In the genomic region with DNA sequence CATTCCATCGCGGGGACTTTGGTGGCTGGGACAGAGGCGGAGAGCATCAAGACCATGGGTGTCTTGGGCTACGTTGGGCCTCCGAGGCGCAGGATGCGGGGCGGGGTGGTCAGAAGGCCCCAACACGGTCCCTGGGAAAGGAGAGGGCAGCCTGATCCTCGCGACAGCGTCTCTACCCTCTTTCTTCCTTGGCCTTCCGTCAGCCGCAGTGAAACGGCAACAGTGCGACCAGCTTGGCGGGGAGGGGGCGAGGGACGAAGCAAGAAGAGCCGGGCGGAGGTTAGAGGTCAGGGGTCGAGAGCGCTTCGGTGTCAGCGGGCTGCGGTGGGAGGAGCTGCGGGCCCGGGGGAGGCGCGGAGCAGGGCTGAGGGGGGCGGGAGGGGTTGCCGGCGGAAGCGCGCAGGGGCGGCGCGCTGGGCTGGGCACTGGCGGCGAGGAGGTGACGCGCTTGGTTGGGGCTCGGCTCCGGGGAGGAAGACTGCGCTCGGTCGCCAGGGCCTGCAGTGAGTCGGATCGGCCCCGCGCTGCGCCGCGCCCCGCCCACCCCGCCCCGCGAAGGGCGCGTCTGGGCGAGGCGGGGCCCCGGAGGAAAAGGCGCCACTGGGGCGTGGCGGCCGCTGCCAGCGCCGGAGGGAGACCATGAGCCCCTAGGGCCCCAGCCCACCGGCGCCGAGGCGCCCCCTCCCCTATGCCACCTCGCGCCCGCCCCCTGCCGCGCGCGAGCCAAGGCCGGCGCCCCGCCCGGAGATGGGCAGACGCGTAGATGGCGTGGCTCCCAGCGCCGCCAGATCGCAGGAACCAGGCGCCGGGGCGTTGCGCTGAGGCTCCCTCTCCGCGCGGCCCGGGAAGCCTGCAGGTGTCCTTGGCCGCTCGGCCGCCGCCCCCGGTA, we compare ENCODE assay signal across 8 cellular contexts. TPM values are rescaled to one million over a fixed set of nuclear protein-coding genes. Genes with fewer than 3 reads are reported as not detected.
DNase-seq lines count a peak whose midpoint lies in the region; ATAC-seq and TF ChIP-seq lines count a peak whose summit lies in the region.

A gene (plus strand): TSS at position 600 of the 889 bp plus-strand sequence. CDS start 1,186 bp downstream, outside the sequence.

- no peaks in the 10 kb centered on the region for H3K79me1 ChIP-seq in H9 (ENCODE audit: insufficient read depth, low read depth, low read length, poor library complexity, severe bottlenecking)

- TF ChIP-seq CTCF in H9 (conservative IDR thresholded peaks at IDR 0.05) (no peak), osteoblast (IDR thresholded peaks at IDR 0.05; ENCODE audit: extremely low read depth, low read depth, low read length) (no peak)

- no peak within 1 kb of the TSS for H2BK12ac ChIP-seq in H9 (ENCODE audit: insufficient read length, low read depth, low read length)

- H3K27ac Mint-ChIP-seq in H9: peak within 1 kb of the TSS; percentile 7 to 80 (median 78); a peak in 6 of 7 replicates
- H3K27ac Mint-ChIP-seq in activated naive CD4-positive, alpha-beta T cell treated with anti-CD3 and anti-CD28 coated beads, Interleukin-2, amount 50 U/mL, for 24 hours: peak within 1 kb of the TSS; percentile 57

- H3K9ac ChIP-seq in H9 (ENCODE audit: extremely low read depth, insufficient read length, low read length): peak within 1 kb of the TSS; percentile 41

- peaks cover 29 to 42% of the 10 kb centered on the region in 2 experiments for H3K4me1 Mint-ChIP-seq in H9
- H3K4me1 Mint-ChIP-seq in activated naive CD4-positive, alpha-beta T cell treated with anti-CD3 and anti-CD28 coated beads, Interleukin-2, amount 50 U/mL, for 24 hours: peaks cover 52% of the 10 kb centered on the region

- H3K23me2 ChIP-seq in H9 (ENCODE audit: insufficient read length, low read depth, low read length, poor library complexity, severe bottlenecking): peaks cover 19% of the 10 kb centered on the region

- no CpG with 5 or more reads among the region's 103 CpGs for WGBS in H9 (ENCODE audit: extremely low coverage, insufficient read length, low lambda C conversion rate)

- no peaks in the 10 kb centered on the region for H3K36me3 ChIP-seq in osteoblast (ENCODE audit: insufficient read depth, low read length)

- H2BK120ac ChIP-seq in H9 (ENCODE audit: low read depth, low read length, poor library complexity, severe bottlenecking): no peak within 1 kb of the TSS

- no peak within 1 kb of the TSS for H2AFZ ChIP-seq in H9 (ENCODE audit: low read length)
- peak within 1 kb of the TSS; percentile 81 for H2AFZ ChIP-seq in osteoblast (ENCODE audit: low read length)

- H4K8ac ChIP-seq in H9 (replicated peaks; ENCODE audit: insufficient read length, low read depth, low read length): no peak within 1 kb of the TSS

- H3K27me3 ChIP-seq in H9 (ENCODE audit: insufficient read depth, low read length) (peaks cover 9% of the 10 kb centered on the region; the same call in 1 of the 2 replicates), osteoblast (ENCODE audit: insufficient read depth, low read length) (peaks cover 8% of the 10 kb centered on the region)

- H3K27me3 Mint-ChIP-seq in H9 (ENCODE audit: low read depth): peaks cover 44% of the 10 kb centered on the region
- no peaks in the 10 kb centered on the region for H3K27me3 Mint-ChIP-seq in activated naive CD4-positive, alpha-beta T cell treated with anti-CD3 and anti-CD28 coated beads, Interleukin-2, amount 50 U/mL, for 24 hours

- H3K4ac ChIP-seq in H9 (ENCODE audit: low read depth, low read length): no peak within 1 kb of the TSS

- H2BK5ac ChIP-seq in H9 (ENCODE audit: insufficient read length, low read length): no peak within 1 kb of the TSS

- H3T11ph ChIP-seq in H9 (ENCODE audit: low read length): no peak within 1 kb of the TSS

- H2BK20ac ChIP-seq in H9 (ENCODE audit: low read depth, low read length, poor library complexity, severe bottlenecking): no peak within 1 kb of the TSS

- no peak within 1 kb of the TSS for H3K56ac ChIP-seq in H9 (ENCODE audit: insufficient read length, low read depth, low read length)

- peaks cover 3% of the 10 kb centered on the region; the same call in 1 of the 2 replicates for H3K4me1 ChIP-seq in H9 (ENCODE audit: insufficient read depth, low read length)
- peaks cover 4% of the 10 kb centered on the region for H3K4me1 ChIP-seq in osteoblast (ENCODE audit: insufficient read depth, low read length)

- peak within 1 kb of the TSS; percentile 72 for H3K14ac ChIP-seq in H9 (ENCODE audit: insufficient read depth, low read length)

- peak within 1 kb of the TSS; percentile 77 for H3K4me2 ChIP-seq in H9 (ENCODE audit: insufficient read depth, insufficient read length, low read length)
- peak within 1 kb of the TSS; percentile 82 for H3K4me2 ChIP-seq in osteoblast (ENCODE audit: insufficient read depth, low read length)

- no peak within 1 kb of the TSS for H2BK15ac ChIP-seq in H9 (ENCODE audit: low read depth, low read length)

- H3K79me2 ChIP-seq in H9 (ENCODE audit: insufficient read depth, low read length): no peaks in the 10 kb centered on the region
- H3K79me2 ChIP-seq in osteoblast (ENCODE audit: insufficient read depth, low read length): no peaks in the 10 kb centered on the region

- no peak within 1 kb of the TSS for H4K5ac ChIP-seq in H9 (ENCODE audit: insufficient read length, low read depth, low read length)

- DNase-seq in ELR (ENCODE audit: low read depth) (peak; percentile 88), H9 (peak; percentile 93), M059J (ENCODE audit: low read depth) (peak; percentile 55), glomerular visceral epithelial cell (ENCODE audit: extremely low spot score) (peak; percentile 71), osteoblast (ENCODE audit: insufficient read length, low spot score, missing footprints) (peak; percentile 99)

- ATAC-seq in SK-N-SH treated with all-trans-retinoic acid at 6 μM for 48 hours: peak; percentile 48

- H3K23ac ChIP-seq in H9 (ENCODE audit: insufficient read length, low read depth, low read length): no peak within 1 kb of the TSS

- H2AK5ac ChIP-seq in H9 (ENCODE audit: insufficient read length, low read length): no peak within 1 kb of the TSS

- no peaks in the 10 kb centered on the region; a peak in 2 of 5 replicates for H3K9me3 Mint-ChIP-seq in H9
- H3K9me3 Mint-ChIP-seq in activated naive CD4-positive, alpha-beta T cell treated with anti-CD3 and anti-CD28 coated beads, Interleukin-2, amount 50 U/mL, for 24 hours: no peaks in the 10 kb centered on the region

- peak within 1 kb of the TSS; percentile 69 for H3K4me3 ChIP-seq in osteoblast (ENCODE audit: insufficient read depth, low read length)

- H3K9me3 ChIP-seq in H9 (ENCODE audit: control insufficient read depth, low read depth, low read length): no peaks in the 10 kb centered on the region
- H3K9me3 ChIP-seq in osteoblast (ENCODE audit: low read depth, low read length): no peaks in the 10 kb centered on the region

- H3K18ac ChIP-seq in H9 (ENCODE audit: insufficient read length, low read depth, low read length): peak within 1 kb of the TSS; percentile 52

- H3K27ac ChIP-seq in H9 (ENCODE audit: insufficient read length, low read depth, low read length) (no peak within 1 kb of the TSS), osteoblast (ENCODE audit: low read depth, low read length) (no peak within 1 kb of the TSS), temporal lobe (ENCODE audit: low read depth, low read length) (peak within 1 kb of the TSS; percentile 88)

- peak within 1 kb of the TSS; percentile 79 to 93 for H3K4me3 Mint-ChIP-seq in H9
- peak within 1 kb of the TSS; percentile 88 for H3K4me3 Mint-ChIP-seq in activated naive CD4-positive, alpha-beta T cell treated with anti-CD3 and anti-CD28 coated beads, Interleukin-2, amount 50 U/mL, for 24 hours

- no peak within 1 kb of the TSS for H4K91ac ChIP-seq in H9 (ENCODE audit: insufficient read length, low read depth, low read length)

- peaks cover 0 to 2% (median 0%) of the 10 kb centered on the region in 3 experiments; a peak in 3 of 7 replicates for H3K36me3 Mint-ChIP-seq in H9 (ENCODE audit: insufficient read depth in 1 of 3, low read depth in 3 of 3)
- no peaks in the 10 kb centered on the region for H3K36me3 Mint-ChIP-seq in activated naive CD4-positive, alpha-beta T cell treated with anti-CD3 and anti-CD28 coated beads, Interleukin-2, amount 50 U/mL, for 24 hours

- H4K20me1 ChIP-seq in H9 (ENCODE audit: control insufficient read depth, insufficient read depth, insufficient read length): no peaks in the 10 kb centered on the region
- H4K20me1 ChIP-seq in osteoblast (ENCODE audit: insufficient read depth, low read length): no peaks in the 10 kb centered on the region

TF ChIP-seq in SK-N-SH treated with all-trans-retinoic acid at 6 μM for 48 hours, 23 proteins besides CTCF, POLR2A, EP300 and RAD21:
- TF ChIP-seq TOX (CRISPR knock-in tag; IDR thresholded peaks at IDR 0.05; ENCODE audit: borderline replicate concordance) (no peak), ZNF8 (CRISPR knock-in tag; IDR thresholded peaks at IDR 0.05) (no peak), ZC3H10 (CRISPR knock-in tag; IDR thresholded peaks at IDR 0.05) (no peak), BACH2 (CRISPR knock-in tag; IDR thresholded peaks at IDR 0.05; ENCODE audit: borderline replicate concordance) (no peak), GLIS3 (CRISPR knock-in tag; IDR thresholded peaks at IDR 0.05) (no peak), ESRRG (CRISPR knock-in tag; IDR thresholded peaks at IDR 0.05) (no peak), ARNTL (CRISPR knock-in tag; IDR thresholded peaks at IDR 0.05; ENCODE audit: borderline replicate concordance, low read depth) (no peak), ZNF565 (CRISPR knock-in tag; conservative IDR thresholded peaks at IDR 0.05; ENCODE audit: low read depth) (no peak), RARB (CRISPR knock-in tag; IDR thresholded peaks at IDR 0.05) (no peak), CSDC2 (CRISPR knock-in tag; IDR thresholded peaks at IDR 0.05) (no peak)
- TF ChIP-seq, protein P1, sequence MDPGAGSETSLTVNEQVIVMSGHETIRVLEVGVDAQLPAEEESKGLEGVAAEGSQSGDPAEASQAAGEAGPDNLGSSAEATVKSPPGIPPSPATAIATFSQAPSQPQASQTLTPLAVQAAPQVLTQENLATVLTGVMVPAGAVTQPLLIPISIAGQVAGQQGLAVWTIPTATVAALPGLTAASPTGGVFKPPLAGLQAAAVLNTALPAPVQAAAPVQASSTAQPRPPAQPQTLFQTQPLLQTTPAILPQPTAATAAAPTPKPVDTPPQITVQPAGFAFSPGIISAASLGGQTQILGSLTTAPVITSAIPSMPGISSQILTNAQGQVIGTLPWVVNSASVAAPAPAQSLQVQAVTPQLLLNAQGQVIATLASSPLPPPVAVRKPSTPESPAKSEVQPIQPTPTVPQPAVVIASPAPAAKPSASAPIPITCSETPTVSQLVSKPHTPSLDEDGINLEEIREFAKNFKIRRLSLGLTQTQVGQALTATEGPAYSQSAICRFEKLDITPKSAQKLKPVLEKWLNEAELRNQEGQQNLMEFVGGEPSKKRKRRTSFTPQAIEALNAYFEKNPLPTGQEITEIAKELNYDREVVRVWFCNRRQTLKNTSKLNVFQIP (CRISPR knock-in tag; IDR thresholded peaks at IDR 0.05; ENCODE audit: borderline replicate concordance, low read depth): no peak

RNA-seq across cellular contexts. Expression of the gene that starts here (rescaled TPM):
- 8.4 and 8.9 TPM in 2 replicates for total RNA-seq in H9 (2021)
- 0.07 and 0.91 TPM in 2 replicates for total RNA-seq in M059J (2014; rRNA removed; shearing (Covaris generic))
- total RNA-seq in osteoblast: 1.4 and 1.5 TPM in 2 replicates
- total RNA-seq in temporal lobe: 4.2 TPM

Comparison
In these comparisons a context has a peak if more than half of its experiments do, and no peak if none do; other contexts are left out.
1. Peak in DNase-seq in M059J; RNA of the gene not detected or under 1 TPM.